10 cellular contexts compared by ENCODE assay signal in the genomic region with DNA sequence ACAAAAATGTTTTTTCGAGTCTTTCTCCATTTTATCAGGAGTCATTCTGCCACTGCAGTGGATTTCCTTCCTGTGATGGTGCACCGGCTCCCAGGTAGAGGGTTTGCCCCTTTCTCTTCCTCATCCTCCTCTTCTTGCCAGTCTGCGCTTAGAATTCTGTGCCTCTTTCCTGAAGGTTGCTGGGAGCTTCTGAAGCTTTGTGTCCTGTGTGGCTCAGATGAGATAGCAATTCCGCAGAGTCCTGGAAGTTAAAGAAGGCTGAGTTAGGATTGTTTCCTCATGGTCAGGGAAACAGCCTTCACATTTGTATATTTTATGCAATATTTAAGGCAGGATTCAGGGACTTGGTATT. TPM values are rescaled to one million over a fixed set of nuclear protein-coding genes. Genes with fewer than 3 reads are reported as not detected.
DNase-seq lines count a peak whose midpoint lies in the region; ATAC-seq and TF ChIP-seq lines count a peak whose summit lies in the region.
"Had no signal": no experiment of that assay in that cellular context is flagged by ENCODE, and none has a peak within 500 bp of the region (broad histone marks: within the 10 kb centered on the region; RNA-seq: fewer than 3 reads in every experiment).

No MANE protein-coding gene starts in this region.

- no peak overlapping the region for H2AFZ ChIP-seq in MM.1S (ENCODE audit: low read length)

- peaks cover 3% of the 10 kb centered on the region; the same call in 1 of the 2 replicates for H3K4me1 ChIP-seq in BE2C
- H3K4me1 ChIP-seq in neutrophil (ENCODE audit: control insufficient read depth in 1 of 2, insufficient read depth in 1 of 2, low read depth in 1 of 2, low read length in 1 of 2), result peaks cover 17 to 24% of the 10 kb centered on the region in 2 experiments
- H3K4me1 ChIP-seq in MM.1S (ENCODE audit: low read length), result peaks cover 16% of the 10 kb centered on the region
- H3K4me1 ChIP-seq: HAP-1 had no signal

- ATAC-seq in SK-N-SH treated with all-trans-retinoic acid at 6 μM for 48 hours (peak; percentile 45), HG02885 (IDR thresholded peaks at IDR 0.05; ENCODE audit: poor library complexity, unreplicated experiment) (no peak)

- peak overlapping the region; percentile 39 for H3K4me3 ChIP-seq in BE2C (ENCODE audit: low read depth, low read length)
- H3K4me3 ChIP-seq in fibroblast of pulmonary artery (replicated peaks; ENCODE audit: low read depth, low read length), result peak overlapping the region; percentile 39
- H3K4me3 ChIP-seq in neutrophil (ENCODE audit: low read depth in 1 of 2, low read length in 1 of 2), result peak overlapping the region; percentile 57 to 60
- H3K4me3 ChIP-seq in MM.1S (ENCODE audit: low read length), result no peak overlapping the region

- no peaks in the 10 kb centered on the region for H3K79me2 ChIP-seq in MM.1S (ENCODE audit: low read length)

- no peaks in the 10 kb centered on the region for H3K27me3 ChIP-seq in BE2C
- no peaks in the 10 kb centered on the region for H3K27me3 ChIP-seq in neutrophil
- H3K27me3 ChIP-seq in MM.1S (replicated peaks; ENCODE audit: insufficient read depth, low read length), result no peaks in the 10 kb centered on the region

- TF ChIP-seq CTCF in BE2C (IDR thresholded peaks at IDR 0.05; ENCODE audit: low read depth, low read length) (no peak), fibroblast of pulmonary artery (IDR thresholded peaks at IDR 0.05; ENCODE audit: low read length, missing control alignments) (no peak), neutrophil (IDR thresholded peaks at IDR 0.05) (no peak), MM.1S (IDR thresholded peaks at IDR 0.05; ENCODE audit: low read length) (no peak)

- H3K9me2 ChIP-seq in MM.1S (replicated peaks; ENCODE audit: insufficient read depth, low read length), result no peaks in the 10 kb centered on the region

- no peak overlapping the region for H3K9ac ChIP-seq in MM.1S (ENCODE audit: low read length)

- H3K4me2 ChIP-seq in MM.1S (ENCODE audit: low read depth, low read length), result no peak overlapping the region

- no peak for DNase-seq in BE2C
- peak; percentile 11 for DNase-seq in fibroblast of pulmonary artery (ENCODE audit: low read depth)
- no peak for DNase-seq in MM.1S
- no peak for DNase-seq in RKO (ENCODE audit: low spot score)
- DNase-seq in NCI-H82 (lab: John Stamatoyannopoulos, UW), result no peak
- DNase-seq: DND-41 had no signal

- 0 out of 2 replicates have a peak, but pooled peaks cover 4% of the 10 kb centered on the region for H3F3A ChIP-seq in MM.1S (ENCODE audit: insufficient read depth, low read length)

- H3K9me3 ChIP-seq in BE2C (no peaks in the 10 kb centered on the region), neutrophil (no peaks in the 10 kb centered on the region), MM.1S (replicated peaks; ENCODE audit: insufficient read depth, low read length) (no peaks in the 10 kb centered on the region)
- H3K9me3 ChIP-seq: HAP-1 had no signal

- H3K36me3 ChIP-seq in BE2C, result no peaks in the 10 kb centered on the region
- H3K36me3 ChIP-seq in neutrophil, result no peaks in the 10 kb centered on the region
- no peaks in the 10 kb centered on the region for H3K36me3 ChIP-seq in MM.1S (replicated peaks; ENCODE audit: insufficient read depth, low read length)
- H3K36me3 ChIP-seq: HAP-1 had no signal

- peak overlapping the region; percentile 35 for H3K27ac ChIP-seq in neutrophil
- no peak overlapping the region for H3K27ac ChIP-seq in MM.1S (ENCODE audit: low read length)

- no peaks in the 10 kb centered on the region for H4K20me1 ChIP-seq in MM.1S (ENCODE audit: insufficient read depth, low read length)

TF ChIP-seq in SK-N-SH treated with all-trans-retinoic acid at 6 μM for 48 hours, 23 proteins besides CTCF, POLR2A, EP300 and RAD21:
- TF ChIP-seq GLIS3 (CRISPR knock-in tag; IDR thresholded peaks at IDR 0.05), result no peak

RNA-seq across cellular contexts. Expression of a gene that starts 0.3 kb away (rescaled TPM):
- polyA plus RNA-seq in BE2C (2012; ENCODE audit: insufficient read depth, insufficient read length, low read depth), result 4.9 TPM

RNA-seq across cellular contexts. Expression of a gene that starts 8.4 kb away (rescaled TPM):
- polyA plus RNA-seq in BE2C (2012; ENCODE audit: insufficient read depth, insufficient read length, low read depth), result not detected

RNA-seq across cellular contexts. Expression of a gene that starts 11.7 kb away (rescaled TPM):
- not detected for polyA plus RNA-seq in BE2C (2012; ENCODE audit: insufficient read depth, insufficient read length, low read depth)

RNA-seq across cellular contexts. Expression of a gene that starts 50.7 kb away (rescaled TPM):
- polyA plus RNA-seq in BE2C (2012; ENCODE audit: insufficient read depth, insufficient read length, low read depth), result 101 TPM
